ENCODE assay signal across 9 cellular contexts in genomic region chr10:24873281-24873683, GRCh38.
A peak's percentile ranks its signal among the peaks of the same experiment; 100 is the strongest.
DNase-seq lines count a peak whose midpoint lies in the region; ATAC-seq and TF ChIP-seq lines count a peak whose summit lies in the region.
"Had no signal": no experiment of that assay in that cellular context is flagged by ENCODE, and none has a peak within 500 bp of the region (broad histone marks: within the 10 kb centered on the region; RNA-seq: fewer than 3 reads in every experiment).

No MANE protein-coding gene starts in this region.

- peaks cover 7% of the 10 kb centered on the region for H3K36me3 Mint-ChIP-seq in nephron (ENCODE audit: low read depth)

- intact Hi-C loops in esophagus squamous epithelium (cut with DNase I), result no loop called here

- H3K4me3 Mint-ChIP-seq in nephron, result no peak overlapping the region

- peak overlapping the region; percentile 74 to 97 (median 80) for H3K27ac Mint-ChIP-seq in nephron

- peaks cover 7 to 25% (median 12%) of the 10 kb centered on the region in 11 experiments; a peak in 21 of 22 replicates for H3K9me3 ChIP-seq in BLaER1 treated with 17β-estradiol and CSF1 and Interleukin-3, amounts not matched to agents 10 nM and 100 nM (replicated peaks in 1 of 11)
- no peaks in the 10 kb centered on the region for H3K9me3 ChIP-seq in esophagus squamous epithelium

- H3K4me1 ChIP-seq in BLaER1 treated with 17β-estradiol and CSF1 and Interleukin-3, amounts not matched to agents 10 nM and 100 nM, result peaks cover 0 to 57% (median 4%) of the 10 kb centered on the region in 10 experiments; a peak in 10 of 20 replicates
- peaks cover 7 to 42% (median 21%) of the 10 kb centered on the region in 3 donors for H3K4me1 ChIP-seq in esophagus squamous epithelium

- H3K27me3 Mint-ChIP-seq in nephron (ENCODE audit: low read depth), result no peaks in the 10 kb centered on the region

- no peaks in the 10 kb centered on the region for H4K20me1 ChIP-seq in BLaER1 treated with 17β-estradiol and CSF1 and Interleukin-3, amounts not matched to agents 10 nM and 100 nM

- TF ChIP-seq CTCF in esophagus squamous epithelium (IDR thresholded peaks at IDR 0.05) (no peak), nephron (IDR thresholded peaks at IDR 0.05; ENCODE audit: unreplicated experiment in 3 of 3) (no peak)

- TF ChIP-seq POLR2A in esophagus squamous epithelium (IDR thresholded peaks at IDR 0.05), result no peak

- H3K36me3 ChIP-seq in BLaER1 treated with 17β-estradiol and CSF1 and Interleukin-3, amounts not matched to agents 10 nM and 100 nM, result peaks cover 0 to 8% (median 0%) of the 10 kb centered on the region in 11 experiments; a peak in 2 of 22 replicates
- no peaks in the 10 kb centered on the region for H3K36me3 ChIP-seq in esophagus squamous epithelium

- no peaks in the 10 kb centered on the region for H3K9me3 Mint-ChIP-seq in nephron

- no peak overlapping the region for H3K4me3 ChIP-seq in BLaER1 treated with 17β-estradiol and CSF1 and Interleukin-3, amounts not matched to agents 10 nM and 100 nM
- H3K4me3 ChIP-seq in esophagus squamous epithelium, result no peak overlapping the region

- peak overlapping the region in 6 of 11 experiments; percentile 31 to 81 (median 54); a peak in 11 of 22 replicates for H3K4me2 ChIP-seq in BLaER1 treated with 17β-estradiol and CSF1 and Interleukin-3, amounts not matched to agents 10 nM and 100 nM

- no peak for ATAC-seq in GM21786 (IDR thresholded peaks at IDR 0.05; ENCODE audit: unreplicated experiment)

- peak overlapping the region in 4 of 11 experiments; percentile 17 to 75 (median 72); a peak in 6 of 22 replicates for H3K9ac ChIP-seq in BLaER1 treated with 17β-estradiol and CSF1 and Interleukin-3, amounts not matched to agents 10 nM and 100 nM

- WGBS in esophagus squamous epithelium, 2 donors, result 7 to 27% methylated on average over 4 of the region's 4 CpGs

- peak overlapping the region in 5 of 11 experiments; percentile 61 to 93 (median 84); a peak in 9 of 22 replicates for H3K27ac ChIP-seq in BLaER1 treated with 17β-estradiol and CSF1 and Interleukin-3, amounts not matched to agents 10 nM and 100 nM
- H3K27ac ChIP-seq in esophagus squamous epithelium, result peak overlapping the region; percentile 42 to 84 (median 64)

- H3K27me3 ChIP-seq in BLaER1 treated with 17β-estradiol and CSF1 and Interleukin-3, amounts not matched to agents 10 nM and 100 nM, result no peaks in the 10 kb centered on the region
- H3K27me3 ChIP-seq in esophagus squamous epithelium, result no peaks in the 10 kb centered on the region

- DNase-seq in OCI-M1 (lab: John Stamatoyannopoulos, UW) (peak; percentile 81), esophagus squamous epithelium (lab: John Stamatoyannopoulos, UW) (no peak), DMS153 treated with DMSO at 0.1 percent for 48 hours (lab: John Stamatoyannopoulos, UW; ENCODE audit: unreplicated experiment) (no peak), cerebellar nuclear complex (lab: John Stamatoyannopoulos, UW) (no peak)
- no peak for DNase-seq in activated CD4-positive, CD25-positive, alpha-beta regulatory T cell treated with anti-CD3 and anti-CD28 coated beads, Interleukin-2, amount 50 U/mL, for 72 hours
- DNase-seq: NCI-H1436 had no signal

- peaks cover 17% of the 10 kb centered on the region for H3K4me1 Mint-ChIP-seq in nephron
